In genomic region chr3:52983336-52983807, GRCh38 we compare ENCODE assay signal across 8 cellular contexts.
DNase-seq lines count a peak whose midpoint lies in the region; ATAC-seq and TF ChIP-seq lines count a peak whose summit lies in the region.

No MANE protein-coding gene starts in this region.

- H3K4me3 ChIP-seq in GM12864 (ENCODE audit: low read depth, low read length) (no peak overlapping the region; the same call in 1 of the 2 replicates), vagina (no peak overlapping the region)

- TF ChIP-seq CTCF in GM12864 (IDR thresholded peaks at IDR 0.05; ENCODE audit: low read depth, low read length, missing control alignments): no peak
- no peak for TF ChIP-seq CTCF in vagina (IDR thresholded peaks at IDR 0.05)

- no peaks in the 10 kb centered on the region for H3K4me1 ChIP-seq in vagina

- intact Hi-C loops in vagina (cut with DNase I): no loop called here

- peak; percentile 79 for ATAC-seq in HG02571 (IDR thresholded peaks at IDR 0.05; ENCODE audit: unreplicated experiment)

- no peaks in the 10 kb centered on the region for H3K36me3 ChIP-seq in vagina

- DNase-seq in GM12864 (ENCODE audit: low read depth) (peak; percentile 65), NOMO-1 treated with DMSO at 0.1 percent for 48 hours (lab: John Stamatoyannopoulos, UW; ENCODE audit: unreplicated experiment) (peak; percentile 90), activated T-helper 1 cell treated with Interleukin-2 at 50 U/mL for 16 hours (ENCODE audit: low read depth) (peak; percentile 32), mucosa of gallbladder (ENCODE audit: low spot score) (no peak), vagina (ENCODE audit: extremely low spot score in 2 of 2) (no peak), dedifferentiated amniotic fluid mesenchymal stem cell (ENCODE audit: extremely low spot score) (no peak)
- DNase-seq in stimulated activated CD4-positive, alpha-beta T cell treated with anti-CD3 and anti-CD28 coated beads, Interleukin-1b, Interleukin-23, amount 100 ng/mL, for 48 hours: peak; percentile 72

- no peak for TF ChIP-seq POLR2A in vagina (IDR thresholded peaks at IDR 0.05)

- no peaks in the 10 kb centered on the region for H3K9me3 ChIP-seq in vagina

- H3K27ac ChIP-seq in vagina: no peak overlapping the region

- no peaks in the 10 kb centered on the region for H3K27me3 ChIP-seq in vagina

Comparison
In these comparisons a context has a peak if more than half of its experiments do, and no peak if none do; other contexts are left out.
1. DNase-seq: peak in GM12864 (single experiment), NOMO-1 treated with DMSO at 0.1 percent for 48 hours (single experiment), activated T-helper 1 cell treated with Interleukin-2 at 50 U/mL for 16 hours (single experiment) and stimulated activated CD4-positive, alpha-beta T cell treated with anti-CD3 and anti-CD28 coated beads, Interleukin-1b, Interleukin-23, amount 100 ng/mL, for 48 hours (single experiment); none in mucosa of gallbladder (single experiment), vagina (0 of 2) and dedifferentiated amniotic fluid mesenchymal stem cell (single experiment).